ENCODE assay signal across 23 cellular contexts in the genomic region with DNA sequence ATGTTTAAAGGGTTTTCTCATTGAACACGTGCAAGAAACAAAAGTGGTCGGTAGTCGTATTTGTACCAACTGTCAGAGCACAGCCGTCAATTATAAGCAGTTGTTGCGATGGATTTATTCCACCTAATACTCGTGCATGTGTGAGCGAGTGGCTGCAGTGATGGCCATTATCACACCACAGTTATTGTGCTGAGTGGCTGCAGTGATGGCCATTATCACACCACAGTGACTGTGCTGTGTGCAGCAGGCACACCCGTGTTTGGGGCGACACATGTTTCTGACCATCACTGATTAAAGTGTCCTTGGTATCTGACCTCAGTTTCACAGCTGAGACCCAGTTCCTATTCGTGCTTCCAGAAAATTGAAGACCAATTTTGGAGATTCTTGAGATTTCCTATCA.
DNase-seq lines count a peak whose midpoint lies in the region; ATAC-seq and TF ChIP-seq lines count a peak whose summit lies in the region.
"Had no signal": no experiment of that assay in that cellular context is flagged by ENCODE, and none has a peak within 500 bp of the region (broad histone marks: within the 10 kb centered on the region; RNA-seq: fewer than 3 reads in every experiment).

No MANE protein-coding gene starts in this region.

- H3K79me1 ChIP-seq in mesenchymal stem cell (replicated peaks; ENCODE audit: low read length, poor library complexity, severe bottlenecking) (no peaks in the 10 kb centered on the region), neuronal stem cell (ENCODE audit: low read depth, low read length) (no peaks in the 10 kb centered on the region)

- no peak overlapping the region for H3K4ac ChIP-seq in mesenchymal stem cell (ENCODE audit: low read depth in 1 of 2, low read length in 2 of 2)
- no peak overlapping the region for H3K4ac ChIP-seq in neuronal stem cell (ENCODE audit: low read length)

- no peaks in the 10 kb centered on the region for H3K79me2 ChIP-seq in Loucy (ENCODE audit: insufficient read depth, low read length)

- peaks cover 0 to 17% (median 7%) of the 10 kb centered on the region in 11 experiments; a peak in 10 of 22 replicates for H3K9me3 ChIP-seq in BLaER1 treated with 17β-estradiol and CSF1 and Interleukin-3, amounts not matched to agents 10 nM and 100 nM (replicated peaks in 1 of 11)
- no peaks in the 10 kb centered on the region for H3K9me3 ChIP-seq in Loucy (ENCODE audit: insufficient read depth, low read depth, low read length)
- peaks cover 4% of the 10 kb centered on the region for H3K9me3 ChIP-seq in mesenchymal stem cell (ENCODE audit: control insufficient read depth, low read length)
- H3K9me3 ChIP-seq in neuronal stem cell (replicated peaks in 1 of 2; ENCODE audit: control insufficient read depth in 2 of 2, insufficient read depth in 1 of 2, low read depth in 1 of 2, low read length in 2 of 2): no peaks in the 10 kb centered on the region
- no peaks in the 10 kb centered on the region for H3K9me3 ChIP-seq in gastrocnemius medialis
- H3K9me3 ChIP-seq: A549, BE2C, Caco-2, HAP-1 had no signal

- DNase-seq in mesenchymal stem cell: no peak
- DNase-seq in neuronal stem cell (ENCODE audit: low spot score): no peak
- no peak for DNase-seq in T-helper 1 cell
- no peak for DNase-seq in stimulated activated CD8-positive, alpha-beta memory T cell treated with anti-CD3 and anti-CD28 coated beads, Interleukin-4, amount 100 ng/mL, for 48 hours
- DNase-seq in gastrocnemius medialis: no peak
- DNase-seq in GF-D8 (lab: John Stamatoyannopoulos, UW): no peak
- DNase-seq: 8988T; ACHN; AML-193; BE2C; Caco-2; CD4-positive, CD25-positive, alpha-beta regulatory T cell; CD8-positive, alpha-beta T cell; DMS153; EL; GDM1; GOT3; HFFc6 had no signal

- H4K8ac ChIP-seq in mesenchymal stem cell (ENCODE audit: low read length) (peak overlapping the region; percentile 71), neuronal stem cell (ENCODE audit: low read depth, low read length) (no peak overlapping the region)

- no peak overlapping the region for H2BK5ac ChIP-seq in mesenchymal stem cell (ENCODE audit: low read depth, low read length, poor library complexity, severe bottlenecking)
- no peak overlapping the region for H2BK5ac ChIP-seq in neuronal stem cell (ENCODE audit: low read length)

- H2BK12ac ChIP-seq in mesenchymal stem cell (ENCODE audit: low read length in 2 of 2) (peak overlapping the region in 1 of 2 experiments; percentile 45), neuronal stem cell (ENCODE audit: low read length) (peak overlapping the region; percentile 25)

- peaks cover 7% of the 10 kb centered on the region for H3F3A ChIP-seq in Loucy (ENCODE audit: low read depth)

- no peak for ATAC-seq in gastrocnemius medialis
- ATAC-seq: A549; CD8-positive, alpha-beta T cell had no signal

- intact Hi-C loops in gastrocnemius medialis (cut with DNase I; ENCODE audit: low total_unique reads): no loop called here

- no peak overlapping the region for H3K18ac ChIP-seq in mesenchymal stem cell (ENCODE audit: low read depth in 1 of 2, low read length in 2 of 2)
- H3K18ac ChIP-seq in neuronal stem cell (ENCODE audit: low read length): no peak overlapping the region

- no peak overlapping the region for H2AFZ ChIP-seq in Loucy (ENCODE audit: low read length)
- H2AFZ ChIP-seq in mesenchymal stem cell (ENCODE audit: low read depth, low read length): no peak overlapping the region
- no peak overlapping the region for H2AFZ ChIP-seq in neuronal stem cell (ENCODE audit: low read length)

- no peaks in the 10 kb centered on the region for H3K36me3 ChIP-seq in BLaER1 treated with 17β-estradiol and CSF1 and Interleukin-3, amounts not matched to agents 10 nM and 100 nM
- no peaks in the 10 kb centered on the region for H3K36me3 ChIP-seq in Loucy (ENCODE audit: insufficient read depth, low read length)
- no peaks in the 10 kb centered on the region for H3K36me3 ChIP-seq in mesenchymal stem cell (ENCODE audit: control insufficient read depth in 1 of 2, insufficient read depth in 2 of 2, low read depth in 1 of 2, low read length in 2 of 2)
- H3K36me3 ChIP-seq in neuronal stem cell (replicated peaks in 1 of 2; ENCODE audit: control insufficient read depth in 2 of 2, insufficient read depth in 2 of 2, low read length in 2 of 2): no peaks in the 10 kb centered on the region
- no peaks in the 10 kb centered on the region for H3K36me3 ChIP-seq in gastrocnemius medialis
- H3K36me3 ChIP-seq: BE2C, HAP-1 had no signal

- peak overlapping the region in 9 of 11 experiments; percentile 61 to 89 (median 78); a peak in 14 of 22 replicates for H3K4me2 ChIP-seq in BLaER1 treated with 17β-estradiol and CSF1 and Interleukin-3, amounts not matched to agents 10 nM and 100 nM
- no peak overlapping the region for H3K4me2 ChIP-seq in Loucy (ENCODE audit: low read depth, low read length, poor library complexity, severe bottlenecking)
- H3K4me2 ChIP-seq in mesenchymal stem cell (ENCODE audit: low read length, poor library complexity, severe bottlenecking): no peak overlapping the region
- H3K4me2 ChIP-seq in neuronal stem cell (ENCODE audit: insufficient read depth, low read length, poor library complexity, severe bottlenecking): no peak overlapping the region
- H3K4me2 ChIP-seq: A549 had no signal

- H2BK120ac ChIP-seq in mesenchymal stem cell (ENCODE audit: low read depth, low read length) (no peak overlapping the region), neuronal stem cell (ENCODE audit: low read depth, low read length) (no peak overlapping the region)

- TF ChIP-seq POLR2A in gastrocnemius medialis (IDR thresholded peaks at IDR 0.05): no peak

- H2AK5ac ChIP-seq in mesenchymal stem cell (ENCODE audit: low read length, severe bottlenecking) (no peak overlapping the region), neuronal stem cell (ENCODE audit: low read depth, low read length) (no peak overlapping the region)

- H3K27me3 ChIP-seq in BLaER1 treated with 17β-estradiol and CSF1 and Interleukin-3, amounts not matched to agents 10 nM and 100 nM: no peaks in the 10 kb centered on the region; a peak in 1 of 22 replicates
- no peaks in the 10 kb centered on the region for H3K27me3 ChIP-seq in Loucy (ENCODE audit: insufficient read depth, low read length, poor library complexity, severe bottlenecking)
- peaks cover 0 to 41% of the 10 kb centered on the region in 2 experiments for H3K27me3 ChIP-seq in mesenchymal stem cell (ENCODE audit: control insufficient read depth in 1 of 2, insufficient read depth in 1 of 2, low read length in 2 of 2)
- H3K27me3 ChIP-seq in neuronal stem cell (ENCODE audit: control insufficient read depth in 3 of 3, insufficient read depth in 3 of 3, low read depth in 1 of 3, low read length in 3 of 3): no peaks in the 10 kb centered on the region
- H3K27me3 ChIP-seq in gastrocnemius medialis: no peaks in the 10 kb centered on the region
- H3K27me3 ChIP-seq: BE2C had no signal

- no peaks in the 10 kb centered on the region for H4K20me1 ChIP-seq in BLaER1 treated with 17β-estradiol and CSF1 and Interleukin-3, amounts not matched to agents 10 nM and 100 nM
- no peaks in the 10 kb centered on the region for H4K20me1 ChIP-seq in Loucy (ENCODE audit: insufficient read depth, low read length, poor library complexity, severe bottlenecking)

- WGBS in mesenchymal stem cell: 90% methylated on average over 10 of the region's 10 CpGs
- no CpG with 5 or more reads among the region's 10 CpGs for WGBS in neuronal stem cell (ENCODE audit: extremely low coverage in 2 of 2, insufficient read length in 2 of 2, insufficient replicate concordance in 1 of 2), 2 donors

- H3K9ac ChIP-seq in BLaER1 treated with 17β-estradiol and CSF1 and Interleukin-3, amounts not matched to agents 10 nM and 100 nM: no peak overlapping the region
- H3K9ac ChIP-seq in Loucy (ENCODE audit: low read depth, low read length, poor library complexity, severe bottlenecking) (peak overlapping the region; percentile 61), mesenchymal stem cell (ENCODE audit: low read length) (no peak overlapping the region), neuronal stem cell (ENCODE audit: low read depth, low read length, poor library complexity) (no peak overlapping the region)

- no peak overlapping the region for H4K91ac ChIP-seq in mesenchymal stem cell (ENCODE audit: low read length)
- peak overlapping the region; percentile 61 for H4K91ac ChIP-seq in neuronal stem cell (ENCODE audit: low read depth, low read length, poor library complexity)

- no peaks in the 10 kb centered on the region for H3K9me2 ChIP-seq in Loucy (replicated peaks; ENCODE audit: low read depth, low read length)

- H3K4me3 ChIP-seq in BLaER1 treated with 17β-estradiol and CSF1 and Interleukin-3, amounts not matched to agents 10 nM and 100 nM: no peak overlapping the region
- H3K4me3 ChIP-seq in Loucy (ENCODE audit: low read length, poor library complexity, severe bottlenecking): no peak overlapping the region
- H3K4me3 ChIP-seq in mesenchymal stem cell (ENCODE audit: insufficient read depth in 1 of 2, low read depth in 1 of 2, low read length in 2 of 2): no peak overlapping the region
- H3K4me3 ChIP-seq in neuronal stem cell (ENCODE audit: low read length in 2 of 2): no peak overlapping the region
- H3K4me3 ChIP-seq in gastrocnemius medialis: no peak overlapping the region
- H3K4me3 ChIP-seq: A549, HAP-1 had no signal

- no peak overlapping the region for H3K23ac ChIP-seq in mesenchymal stem cell (ENCODE audit: low read length in 2 of 2)
- H3K23ac ChIP-seq in neuronal stem cell (ENCODE audit: low read depth, low read length, poor library complexity): no peak overlapping the region

- H2BK15ac ChIP-seq in mesenchymal stem cell (ENCODE audit: low read depth, poor library complexity, severe bottlenecking) (no peak overlapping the region), neuronal stem cell (ENCODE audit: low read length) (peak overlapping the region; percentile 34)

- in situ Hi-C loops in gastrocnemius medialis (cut with MboI; ENCODE audit: low sequenced_read_pairs in 4 of 4): no loop called here

- H3K4me1 ChIP-seq in BLaER1 treated with 17β-estradiol and CSF1 and Interleukin-3, amounts not matched to agents 10 nM and 100 nM: peaks cover 16 to 60% (median 42%) of the 10 kb centered on the region in 10 experiments
- H3K4me1 ChIP-seq in Loucy (ENCODE audit: insufficient read depth, low read length, poor library complexity, severe bottlenecking): peaks cover 65% of the 10 kb centered on the region
- H3K4me1 ChIP-seq in mesenchymal stem cell (ENCODE audit: control insufficient read depth, insufficient read depth, low read depth, low read length): peaks cover 21% of the 10 kb centered on the region
- H3K4me1 ChIP-seq in neuronal stem cell (ENCODE audit: control insufficient read depth in 2 of 2, insufficient read depth in 1 of 2, low read depth in 1 of 2, low read length in 2 of 2): peaks cover under 1 to 5% of the 10 kb centered on the region in 2 donors
- H3K4me1 ChIP-seq in gastrocnemius medialis: no peaks in the 10 kb centered on the region
- H3K4me1 ChIP-seq: A549, BE2C, Caco-2, HAP-1 had no signal

- H3K27ac ChIP-seq in BLaER1 treated with 17β-estradiol and CSF1 and Interleukin-3, amounts not matched to agents 10 nM and 100 nM: no peak overlapping the region
- H3K27ac ChIP-seq in mesenchymal stem cell (ENCODE audit: low read length, poor library complexity, severe bottlenecking) (no peak overlapping the region), neuronal stem cell (replicated peaks; ENCODE audit: low read length) (no peak overlapping the region), gastrocnemius medialis (no peak overlapping the region)
- H3K27ac ChIP-seq: A549, C4-2B had no signal

- no peak for TF ChIP-seq CTCF in Loucy (conservative IDR thresholded peaks at IDR 0.05; ENCODE audit: low read length)
- TF ChIP-seq CTCF in gastrocnemius medialis (IDR thresholded peaks at IDR 0.05 in 4 of 5, conservative IDR thresholded peaks at IDR 0.05 in 1 of 5): no peak

- H3K14ac ChIP-seq in mesenchymal stem cell (ENCODE audit: low read length in 2 of 2): no peak overlapping the region
- no peak overlapping the region for H3K14ac ChIP-seq in neuronal stem cell (ENCODE audit: low read length)

Comparison
In these comparisons a context has a peak if more than half of its experiments do, and no peak if none do; other contexts are left out.
1. H3K4me2 ChIP-seq: peak in BLaER1 treated with 17β-estradiol and CSF1 and Interleukin-3, amounts not matched to agents 10 nM and 100 nM (9 of 11); none in Loucy (single experiment), mesenchymal stem cell (single experiment) and neuronal stem cell (single experiment).